ENCODE assay signal across 27 cellular contexts in the genomic region with DNA sequence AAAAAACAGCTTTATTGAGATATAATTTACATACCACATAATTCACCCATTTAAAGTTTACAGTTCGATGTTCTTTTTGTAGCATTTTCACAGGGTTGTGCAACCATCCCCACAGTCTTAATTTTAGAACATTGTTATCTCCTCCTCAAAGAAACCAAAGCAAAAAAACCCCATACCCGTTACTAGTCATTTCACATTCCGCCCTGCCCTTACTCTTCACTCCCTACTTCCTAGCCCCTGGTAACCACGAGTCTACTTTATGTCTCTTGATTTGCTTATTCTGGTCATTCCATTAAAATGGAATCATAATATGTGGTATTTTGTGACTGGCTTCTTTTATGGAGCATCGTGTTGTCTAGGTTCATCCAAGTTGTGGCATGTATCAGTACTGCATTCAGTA.
DNase-seq lines count a peak whose midpoint lies in the region; ATAC-seq, FAIRE-seq and TF ChIP-seq lines count a peak whose summit lies in the region.
"Had no signal": no experiment of that assay in that cellular context is flagged by ENCODE, and none has a peak within 500 bp of the region (broad histone marks: within the 10 kb centered on the region; RNA-seq: fewer than 3 reads in every experiment).

No MANE protein-coding gene starts in this region.

- 3% methylated on average over 5 of the region's 5 CpGs for WGBS in K562 (ENCODE audit: insufficient coverage, low coverage, missing lambda C conversion rate)

- no peaks in the 10 kb centered on the region for H3K36me3 ChIP-seq in K562 (ENCODE audit: control insufficient read depth, insufficient read depth, low read length)
- H3K36me3 ChIP-seq in tibial artery, result no peaks in the 10 kb centered on the region
- no peaks in the 10 kb centered on the region for H3K36me3 ChIP-seq in vagina
- H3K36me3 ChIP-seq: cardiac muscle cell, neutrophil, tibial nerve had no signal

- H3K4me3 ChIP-seq in AG09309 (ENCODE audit: control insufficient read depth, low read depth, low read length) (no peak overlapping the region), K562 (no peak overlapping the region), tibial artery (no peak overlapping the region), vagina (no peak overlapping the region)
- H3K4me3 ChIP-seq: A549, cardiac muscle cell, lung, tibial nerve had no signal

- peak; percentile 81 for DNase-seq in AG09309 (ENCODE audit: low read depth)
- peak; percentile 32 for DNase-seq in M059J (ENCODE audit: low read depth)
- no peak for DNase-seq in K562 (ENCODE audit: extremely low read depth in 1 of 4, low spot score in 3 of 4)
- peak; percentile 63 for DNase-seq in hepatic stellate cell (ENCODE audit: low spot score)
- no peak for DNase-seq in tibial artery
- no peak for DNase-seq in vagina (ENCODE audit: extremely low spot score in 2 of 2)
- no peak for DNase-seq in anterior cingulate cortex (lab: John Stamatoyannopoulos, UW)
- DNase-seq: activated CD4-positive, CD25-positive, alpha-beta regulatory T cell; activated CD8-positive, alpha-beta T cell treated with anti-CD3 and anti-CD28 coated beads, Interleukin-2, amount 10 ng/mL, durations not matched to agents 7 days and 5 days; activated gamma-delta T cell treated with Interleukin-2 at 50 U/mL for 16 hours; C1 segment of cervical spinal cord; dermis blood vessel endothelial cell; foreskin melanocyte; H7; kidney; NCI-H526 treated with DMSO at 0.1 percent for 48 hours; RPMI8226; SK-N-SH; stimulated activated CD4-positive, alpha-beta T cell treated with anti-CD3 and anti-CD28 coated beads, Interleukin-4, amount 100 ng/mL, for 24 hours; stimulated activated naive CD8-positive, alpha-beta T cell treated with anti-CD3 and anti-CD28 coated beads, Interleukin-15, amount 100 ng/mL, for 72 hours had no signal

- no peak overlapping the region for H3K4me2 ChIP-seq in K562 (ENCODE audit: insufficient read depth, low read length)
- H3K4me2 ChIP-seq: A549, SK-N-SH had no signal

- CTCF ChIA-PET in K562 (lab: Yijun Ruan, JAX; ENCODE audit: low intra/inter-chr PET ratio), result no interaction called here

- TF ChIP-seq EP300 in K562 (IDR thresholded peaks at IDR 0.05; ENCODE audit: low read length), result no peak

- in situ Hi-C loops in K562 (cut with MboI), result no loop called here

- no peaks in the 10 kb centered on the region for H4K20me1 ChIP-seq in K562 (replicated peaks; ENCODE audit: control insufficient read depth, insufficient read depth, low read length)

- no peak for TF ChIP-seq CTCF in AG09309 (IDR thresholded peaks at IDR 0.05; ENCODE audit: control insufficient read depth, insufficient read depth, low read depth, low read length, missing control alignments)
- no peak for TF ChIP-seq CTCF in K562 (IDR thresholded peaks at IDR 0.05 in 2 of 3, conservative IDR thresholded peaks at IDR 0.05 in 1 of 3; ENCODE audit: insufficient read depth in 2 of 3, low read depth in 1 of 3, low read length in 3 of 3)
- no peak for TF ChIP-seq CTCF in tibial artery (IDR thresholded peaks at IDR 0.05)
- TF ChIP-seq CTCF in vagina (IDR thresholded peaks at IDR 0.05), result no peak

- no peak overlapping the region for H2AFZ ChIP-seq in K562 (ENCODE audit: low read depth, low read length)

- ATAC-seq in K562 (0 out of 3 replicates have a peak, but pooled peaks have one; percentile 34), GM21529 (IDR thresholded peaks at IDR 0.05; ENCODE audit: unreplicated experiment) (no peak)
- ATAC-seq: A549; activated CD8-positive, alpha-beta T cell treated with anti-CD3 and anti-CD28 coated beads, Interleukin-2, amount 10 ng/mL, durations not matched to agents 7 days and 5 days; stimulated activated naive CD8-positive, alpha-beta T cell treated with anti-CD3 and anti-CD28 coated beads, Interleukin-15, amount 100 ng/mL, for 72 hours had no signal

- peaks cover 21 to 37% of the 10 kb centered on the region in 2 experiments for H3K27me3 ChIP-seq in K562 (ENCODE audit: control insufficient read depth in 2 of 2, insufficient read depth in 2 of 2, low read length in 2 of 2)
- no peaks in the 10 kb centered on the region for H3K27me3 ChIP-seq in tibial artery
- H3K27me3 ChIP-seq in vagina, result no peaks in the 10 kb centered on the region
- H3K27me3 ChIP-seq: cardiac muscle cell, neutrophil, tibial nerve had no signal

- no peaks in the 10 kb centered on the region for H3K79me2 ChIP-seq in K562 (ENCODE audit: control insufficient read depth, insufficient read depth, low read length)

- peak; percentile 44 for FAIRE-seq in K562 (lab: Jason Lieb, UNC)
- FAIRE-seq: A549, endothelial cell of umbilical vein, kidney had no signal

- intact Hi-C loops in K562 (cut with micrococcal nuclease) (no loop called here), tibial artery (cut with DNase I; ENCODE audit: low total_unique reads) (no loop called here), vagina (cut with DNase I) (no loop called here)

- H3K9me3 ChIP-seq in K562 (replicated peaks; ENCODE audit: control insufficient read depth, insufficient read depth, low read depth, low read length), result no peaks in the 10 kb centered on the region
- no peaks in the 10 kb centered on the region for H3K9me3 ChIP-seq in tibial artery
- no peaks in the 10 kb centered on the region for H3K9me3 ChIP-seq in vagina
- H3K9me3 ChIP-seq: A549, neutrophil, SK-N-SH, tibial nerve had no signal

- TF ChIP-seq POLR2A in K562 (conservative IDR thresholded peaks at IDR 0.05) (no peak), vagina (IDR thresholded peaks at IDR 0.05) (no peak)

- no peak overlapping the region for H3K9ac ChIP-seq in K562 (ENCODE audit: insufficient read depth in 1 of 2, low read depth in 2 of 2, low read length in 2 of 2)
- H3K9ac ChIP-seq: SK-N-SH had no signal

- H3K4me1 ChIP-seq in K562 (replicated peaks in 1 of 2; ENCODE audit: control insufficient read depth in 2 of 2, insufficient read depth in 2 of 2, low read length in 2 of 2) (no peaks in the 10 kb centered on the region), tibial artery (peaks cover 0 to 11% (median 1%) of the 10 kb centered on the region in 4 donors), vagina (peaks cover 15% of the 10 kb centered on the region)
- H3K4me1 ChIP-seq: A549 had no signal

- no peak overlapping the region for H3K27ac ChIP-seq in K562 (ENCODE audit: extremely low read depth, low read depth, low read length)
- no peak overlapping the region for H3K27ac ChIP-seq in tibial artery
- no peak overlapping the region for H3K27ac ChIP-seq in vagina
- H3K27ac ChIP-seq: A549, cardiac muscle cell, neutrophil, tibial nerve had no signal

- no peaks in the 10 kb centered on the region for H3K9me1 ChIP-seq in K562 (ENCODE audit: control insufficient read depth, insufficient read depth, low read length)

- no peak for TF ChIP-seq RAD21 in K562 (CRISPR knock-in tag; conservative IDR thresholded peaks at IDR 0.05 in 1 of 2, IDR thresholded peaks at IDR 0.05 in 1 of 2)

- POLR2A ChIA-PET in K562 (lab: Yijun Ruan, JAX), result interaction anchor here (0.7 kb wide), 1 partner anchor 25 kb away, joined by 5 read pairs; no protein-coding TSS in a partner anchor

- no TSS peak for BruUV-seq in K562 (replicated peaks; lab: Mats Ljungman, UMichigan)

TF ChIP-seq in K562, 482 proteins besides CTCF, POLR2A, EP300 and RAD21:
- no peak for TF ChIP-seq SIN3B (IDR thresholded peaks at IDR 0.05; ENCODE audit: low read depth)
- no peak for TF ChIP-seq CEBPG (CRISPR knock-in tag; IDR thresholded peaks at IDR 0.05)
- peak in 1 of 2 experiments; percentile 43; a peak in 2 of 4 replicates for TF ChIP-seq CEBPG (tag; conservative IDR thresholded peaks at IDR 0.05 in 1 of 2, IDR thresholded peaks at IDR 0.05 in 1 of 2)
- TF ChIP-seq, protein P1, sequence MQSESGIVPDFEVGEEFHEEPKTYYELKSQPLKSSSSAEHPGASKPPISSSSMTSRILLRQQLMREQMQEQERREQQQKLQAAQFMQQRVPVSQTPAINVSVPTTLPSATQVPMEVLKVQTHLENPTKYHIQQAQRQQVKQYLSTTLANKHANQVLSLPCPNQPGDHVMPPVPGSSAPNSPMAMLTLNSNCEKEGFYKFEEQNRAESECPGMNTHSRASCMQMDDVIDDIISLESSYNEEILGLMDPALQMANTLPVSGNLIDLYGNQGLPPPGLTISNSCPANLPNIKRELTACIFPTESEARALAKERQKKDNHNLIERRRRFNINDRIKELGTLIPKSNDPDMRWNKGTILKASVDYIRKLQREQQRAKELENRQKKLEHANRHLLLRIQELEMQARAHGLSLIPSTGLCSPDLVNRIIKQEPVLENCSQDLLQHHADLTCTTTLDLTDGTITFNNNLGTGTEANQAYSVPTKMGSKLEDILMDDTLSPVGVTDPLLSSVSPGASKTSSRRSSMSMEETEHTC (IDR thresholded peaks at IDR 0.05), result no peak
- TF ChIP-seq ATF1 (CRISPR knock-in tag; IDR thresholded peaks at IDR 0.05), result no peak
- no peak for TF ChIP-seq ATF1 (tag; IDR thresholded peaks at IDR 0.05)
- TF ChIP-seq RFX1 (IDR thresholded peaks at IDR 0.05), result no peak
- TF ChIP-seq POU5F1 (IDR thresholded peaks at IDR 0.05; ENCODE audit: borderline replicate concordance, low read depth, low read length, partially characterized antibody), result no peak
- TF ChIP-seq KAT2B (IDR thresholded peaks at IDR 0.05; ENCODE audit: low read depth, low read length), result no peak
- no peak for TF ChIP-seq NFIC (IDR thresholded peaks at IDR 0.05)
- TF ChIP-seq CEBPB (tag; IDR thresholded peaks at IDR 0.05), result peak; percentile 54

Comparison
In these comparisons a context has a peak if more than half of its experiments do, and no peak if none do; other contexts are left out.
1. DNase-seq: peak in AG09309 (single experiment), M059J (single experiment) and hepatic stellate cell (single experiment); none in K562 (0 of 4), tibial artery (0 of 2), vagina (0 of 2) and anterior cingulate cortex (0 of 58).